ENCODE assay signal across 8 cellular contexts in genomic region chrX:989959-990510, GRCh38.
DNase-seq lines count a peak whose midpoint lies in the region; ATAC-seq and TF ChIP-seq lines count a peak whose summit lies in the region.

No MANE protein-coding gene starts in this region.

- 21% methylated on average over 24 of the region's 25 CpGs for WGBS in esophagus muscularis mucosa

- H3K4me3 ChIP-seq in esophagus muscularis mucosa = peak overlapping the region in 3 of 4 donors; percentile 3 to 49 (median 43)

- DNase-seq in CMK (ENCODE audit: low read depth) (peak; percentile 99), NCI-H1105 (lab: John Stamatoyannopoulos, UW) (peak; percentile 87), esophagus muscularis mucosa (ENCODE audit: extremely low spot score) (no peak), non-pigmented ciliary epithelial cell (ENCODE audit: low read depth) (peak; percentile 17), ureter (ENCODE audit: low spot score) (peak; percentile 92)
- peak; percentile 77 for DNase-seq in activated CD8-positive, alpha-beta memory T cell treated with anti-CD3 and anti-CD28 coated beads, Interleukin-2, amount 50 U/mL, for 1 hour (ENCODE audit: extremely low read depth)

- ATAC-seq in GM21360 (IDR thresholded peaks at IDR 0.05; ENCODE audit: unreplicated experiment) (peak; percentile 98), GM21737 (IDR thresholded peaks at IDR 0.05; ENCODE audit: unreplicated experiment) (no peak)

- peaks cover 0 to 5% (median 0%) of the 10 kb centered on the region in 4 donors for H3K4me1 ChIP-seq in esophagus muscularis mucosa

- H3K27ac ChIP-seq in esophagus muscularis mucosa (replicated peaks in 1 of 4) = peak overlapping the region in 2 of 4 donors; percentile 38 to 64

- no peak for TF ChIP-seq POLR2A in esophagus muscularis mucosa (IDR thresholded peaks at IDR 0.05; ENCODE audit: low read depth)

- H3K27me3 ChIP-seq in esophagus muscularis mucosa = no peaks in the 10 kb centered on the region

- H3K36me3 ChIP-seq in esophagus muscularis mucosa = no peaks in the 10 kb centered on the region

- no peak for TF ChIP-seq CTCF in esophagus muscularis mucosa (IDR thresholded peaks at IDR 0.05)

- TF ChIP-seq EP300 in esophagus muscularis mucosa (IDR thresholded peaks at IDR 0.05) = no peak

- peaks cover 0 to 23% (median 10%) of the 10 kb centered on the region in 4 donors for H3K9me3 ChIP-seq in esophagus muscularis mucosa

- intact Hi-C loops in esophagus muscularis mucosa (cut with DNase I) = loop anchor here (5.0 kb wide), 1 partner anchor 1332 kb away; no protein-coding TSS in a partner anchor
